In genomic region chr18:45938488-45938935, GRCh38 we compare ENCODE assay signal across 17 cellular contexts. TPM values are rescaled to one million over a fixed set of nuclear protein-coding genes. Genes with fewer than 3 reads are reported as not detected.
DNase-seq lines count a peak whose midpoint lies in the region; ATAC-seq, FAIRE-seq and TF ChIP-seq lines count a peak whose summit lies in the region.
"Had no signal": no experiment of that assay in that cellular context is flagged by ENCODE, and none has a peak within 500 bp of the region (broad histone marks: within the 10 kb centered on the region; RNA-seq: fewer than 3 reads in every experiment).

No MANE protein-coding gene starts in this region.

- H3K36me3 Mint-ChIP-seq in activated naive CD4-positive, alpha-beta T cell treated with anti-CD3 and anti-CD28 coated beads for 36 hours (ENCODE audit: low read depth): peaks cover 43% of the 10 kb centered on the region
- H3K36me3 Mint-ChIP-seq in activated naive CD4-positive, alpha-beta T cell treated with anti-CD3 and anti-CD28 coated beads, Interleukin-2, amount 10 ng/mL, durations not matched to agents 7 days and 5 days: peaks cover 51% of the 10 kb centered on the region
- peaks cover 21% of the 10 kb centered on the region for H3K36me3 Mint-ChIP-seq in HFFc6 (ENCODE audit: low read depth)
- peaks cover 52% of the 10 kb centered on the region for H3K36me3 Mint-ChIP-seq in activated naive CD8-positive, alpha-beta T cell treated with anti-CD3 and anti-CD28 coated beads, Interleukin-2, amount 50 U/mL, for 24 hours (ENCODE audit: low read depth)

- TF ChIP-seq CTCF in HFFc6 (IDR thresholded peaks at IDR 0.05): no peak

- H3K4me1 Mint-ChIP-seq in activated naive CD4-positive, alpha-beta T cell treated with anti-CD3 and anti-CD28 coated beads for 36 hours (ENCODE audit: low read depth): peaks cover 39% of the 10 kb centered on the region
- H3K4me1 Mint-ChIP-seq in activated naive CD4-positive, alpha-beta T cell treated with anti-CD3 and anti-CD28 coated beads, Interleukin-2, amount 10 ng/mL, durations not matched to agents 7 days and 5 days: peaks cover 5% of the 10 kb centered on the region
- peaks cover 24% of the 10 kb centered on the region for H3K4me1 Mint-ChIP-seq in HFFc6 (ENCODE audit: low read depth)
- H3K4me1 Mint-ChIP-seq in activated naive CD8-positive, alpha-beta T cell treated with anti-CD3 and anti-CD28 coated beads, Interleukin-2, amount 50 U/mL, for 24 hours: peaks cover 50% of the 10 kb centered on the region

- FAIRE-seq in GM12891 (lab: Jason Lieb, UNC): no peak
- FAIRE-seq: islet of Langerhans had no signal

- no peaks in the 10 kb centered on the region for H3K27me3 Mint-ChIP-seq in activated naive CD4-positive, alpha-beta T cell treated with anti-CD3 and anti-CD28 coated beads for 36 hours (ENCODE audit: low read depth)
- no peaks in the 10 kb centered on the region for H3K27me3 Mint-ChIP-seq in activated naive CD4-positive, alpha-beta T cell treated with anti-CD3 and anti-CD28 coated beads, Interleukin-2, amount 10 ng/mL, durations not matched to agents 7 days and 5 days
- H3K27me3 Mint-ChIP-seq in HFFc6 (ENCODE audit: insufficient read depth): no peaks in the 10 kb centered on the region; the same call in 1 of the 2 replicates
- no peaks in the 10 kb centered on the region for H3K27me3 Mint-ChIP-seq in activated naive CD8-positive, alpha-beta T cell treated with anti-CD3 and anti-CD28 coated beads, Interleukin-2, amount 50 U/mL, for 24 hours
- H3K27me3 Mint-ChIP-seq: naive B cell had no signal

- TF ChIP-seq POLR2A in GM12891 (IDR thresholded peaks at IDR 0.05; ENCODE audit: low read depth, low read length): no peak

- H3K9me3 Mint-ChIP-seq in activated naive CD4-positive, alpha-beta T cell treated with anti-CD3 and anti-CD28 coated beads for 36 hours: no peaks in the 10 kb centered on the region
- H3K9me3 Mint-ChIP-seq in activated naive CD4-positive, alpha-beta T cell treated with anti-CD3 and anti-CD28 coated beads, Interleukin-2, amount 10 ng/mL, durations not matched to agents 7 days and 5 days: no peaks in the 10 kb centered on the region
- H3K9me3 Mint-ChIP-seq in HFFc6: no peaks in the 10 kb centered on the region
- H3K9me3 Mint-ChIP-seq in activated naive CD8-positive, alpha-beta T cell treated with anti-CD3 and anti-CD28 coated beads, Interleukin-2, amount 50 U/mL, for 24 hours: no peaks in the 10 kb centered on the region
- H3K9me3 Mint-ChIP-seq: naive B cell had no signal

- intact Hi-C loops in activated naive CD4-positive, alpha-beta T cell treated with anti-CD3 and anti-CD28 coated beads for 36 hours (cut with micrococcal nuclease): loop anchor here (1.0 to 5.0 kb wide), 2 partner anchors 64 to 1051 kb away; no protein-coding TSS in a partner anchor

- no peak for DNase-seq in activated naive CD4-positive, alpha-beta T cell treated with anti-CD3 and anti-CD28 coated beads for 36 hours
- no peak for DNase-seq in activated naive CD4-positive, alpha-beta T cell treated with anti-CD3 and anti-CD28 coated beads, Interleukin-2, amount 10 ng/mL, durations not matched to agents 7 days and 5 days
- DNase-seq in HFFc6 (no peak), NCI-H82 (lab: John Stamatoyannopoulos, UW) (no peak), NCI-H345 treated with DMSO at 0.1 percent for 48 hours (lab: John Stamatoyannopoulos, UW; ENCODE audit: unreplicated experiment) (no peak), GM12891 (ENCODE audit: insufficient read length, low spot score) (no peak)
- DNase-seq in activated naive CD8-positive, alpha-beta T cell treated with anti-CD3 and anti-CD28 coated beads, Interleukin-2, amount 50 U/mL, for 24 hours: no peak
- no peak for DNase-seq in stimulated activated naive CD8-positive, alpha-beta T cell treated with anti-CD3 and anti-CD28 coated beads, Interleukin-15, Interleukin-2, amounts not matched to agents 100 U/mL and 50 U/mL, for 24 hours
- DNase-seq: dorsolateral prefrontal cortex; heart left ventricle; mammary epithelial cell; naive B cell; NCI-H1436 treated with DMSO at 0.1 percent for 48 hours; NCI-H345; stimulated activated CD4-positive, alpha-beta T cell treated with anti-CD3 and anti-CD28 coated beads, Interleukin-4, amount 100 ng/mL, for 4 hours had no signal

- H3K4me3 Mint-ChIP-seq in activated naive CD4-positive, alpha-beta T cell treated with anti-CD3 and anti-CD28 coated beads for 36 hours: no peak overlapping the region
- H3K4me3 Mint-ChIP-seq in activated naive CD4-positive, alpha-beta T cell treated with anti-CD3 and anti-CD28 coated beads, Interleukin-2, amount 10 ng/mL, durations not matched to agents 7 days and 5 days: no peak overlapping the region
- no peak overlapping the region for H3K4me3 Mint-ChIP-seq in HFFc6
- H3K4me3 Mint-ChIP-seq in activated naive CD8-positive, alpha-beta T cell treated with anti-CD3 and anti-CD28 coated beads, Interleukin-2, amount 50 U/mL, for 24 hours: peak overlapping the region; percentile 32
- H3K4me3 Mint-ChIP-seq: naive B cell had no signal

- CTCF ChIA-PET in activated naive CD4-positive, alpha-beta T cell treated with anti-CD3 and anti-CD28 coated beads for 36 hours (lab: Charles Lee): interaction anchor here (0.6 to 1.2 kb wide), 2 partner anchors 61 to 117 kb away, joined by 3 to 4 read pairs; no protein-coding TSS in a partner anchor
- CTCF ChIA-PET in activated naive CD4-positive, alpha-beta T cell treated with anti-CD3 and anti-CD28 coated beads, Interleukin-2, amount 10 ng/mL, durations not matched to agents 7 days and 5 days (lab: Charles Lee): no interaction called here

- H3K27ac Mint-ChIP-seq in activated naive CD4-positive, alpha-beta T cell treated with anti-CD3 and anti-CD28 coated beads for 36 hours: peak overlapping the region; percentile 46
- no peak overlapping the region for H3K27ac Mint-ChIP-seq in activated naive CD4-positive, alpha-beta T cell treated with anti-CD3 and anti-CD28 coated beads, Interleukin-2, amount 10 ng/mL, durations not matched to agents 7 days and 5 days
- H3K27ac Mint-ChIP-seq in HFFc6: peak overlapping the region; percentile 7; the same call in 1 of the 2 replicates
- H3K27ac Mint-ChIP-seq in activated naive CD8-positive, alpha-beta T cell treated with anti-CD3 and anti-CD28 coated beads, Interleukin-2, amount 50 U/mL, for 24 hours: peak overlapping the region; percentile 65
- H3K27ac Mint-ChIP-seq: naive B cell had no signal

- ATAC-seq in activated naive CD8-positive, alpha-beta T cell treated with anti-CD3 and anti-CD28 coated beads, Interleukin-2, amount 50 U/mL, for 24 hours: peak; percentile 81
- ATAC-seq in stimulated activated naive CD8-positive, alpha-beta T cell treated with anti-CD3 and anti-CD28 coated beads, Interleukin-15, Interleukin-2, amounts not matched to agents 100 U/mL and 50 U/mL, for 24 hours: peak; percentile 81
- ATAC-seq: HCT116 had no signal

TF ChIP-seq in GM12891, 5 proteins besides CTCF, POLR2A, EP300 and RAD21:
- no peak for TF ChIP-seq TAF1 (IDR thresholded peaks at IDR 0.05; ENCODE audit: low read depth, low read length)
- TF ChIP-seq POU2F2 (IDR thresholded peaks at IDR 0.05; ENCODE audit: low read depth, low read length): no peak
- TF ChIP-seq PAX5 (IDR thresholded peaks at IDR 0.05; ENCODE audit: insufficient read depth, low read length, severe bottlenecking): no peak
- no peak for TF ChIP-seq POLR2AphosphoS5 (IDR thresholded peaks at IDR 0.05; ENCODE audit: low read depth, low read length)
- no peak for TF ChIP-seq SPI1 (IDR thresholded peaks at IDR 0.05; ENCODE audit: low read depth, low read length)

RNA-seq across cellular contexts. Expression of gene EPG5, which starts 28.6 kb away (rescaled TPM):
- 10 to 100 TPM; 18.3 to 21.2 TPM for total RNA-seq in activated naive CD4-positive, alpha-beta T cell treated with anti-CD3 and anti-CD28 coated beads for 36 hours
- total RNA-seq in HFFc6 (2021; fragmentation: NEBNext Ultra II Directional; extraction: Animal tissue kit (Norgen Biotek cat#: 25700)): 10 to 100 TPM; 36.8 to 63.6 (median 44.5) TPM
- 5.3 TPM for polyA plus RNA-seq in GM12891 (2012; ENCODE audit: low read depth, missing spikeins)
